21 cellular contexts compared by ENCODE assay signal in genomic region chr2:220999351-220999750, GRCh38.
DNase-seq lines count a peak whose midpoint lies in the region; TF ChIP-seq lines count a peak whose summit lies in the region.
"Had no signal": no experiment of that assay in that cellular context is flagged by ENCODE, and none has a peak within 500 bp of the region (broad histone marks: within the 10 kb centered on the region; RNA-seq: fewer than 3 reads in every experiment).

No MANE protein-coding gene starts in this region.

- no peak overlapping the region for H4K5ac ChIP-seq in H9 (ENCODE audit: insufficient read length, low read depth, low read length)

- no peak overlapping the region for H4K8ac ChIP-seq in H9 (replicated peaks; ENCODE audit: insufficient read length, low read depth, low read length)

- no peak overlapping the region for H3K4me3 Mint-ChIP-seq in H9
- H3K4me3 Mint-ChIP-seq: CD4-positive, alpha-beta T cell had no signal

- no peaks in the 10 kb centered on the region for H3K36me3 ChIP-seq in adipocyte (ENCODE audit: control insufficient read depth, insufficient read depth, low read length, severe bottlenecking)
- H3K36me3 ChIP-seq: BE2C, MG63 had no signal

- H3K27ac ChIP-seq in H9 (ENCODE audit: insufficient read length, low read depth, low read length): no peak overlapping the region
- H3K27ac ChIP-seq: 22Rv1 had no signal

- H3T11ph ChIP-seq in H9 (ENCODE audit: low read length): no peak overlapping the region

- no peaks in the 10 kb centered on the region for H3K36me3 Mint-ChIP-seq in H9 (ENCODE audit: insufficient read depth in 1 of 3, low read depth in 3 of 3)

- no peaks in the 10 kb centered on the region for H3K27me3 Mint-ChIP-seq in H9 (ENCODE audit: low read depth)

- no peak overlapping the region for H3K23ac ChIP-seq in H9 (ENCODE audit: insufficient read length, low read depth, low read length)

- H3K4ac ChIP-seq in H9 (ENCODE audit: low read depth, low read length): no peak overlapping the region

- no CpG with 5 or more reads among the region's 2 CpGs for WGBS in H9 (ENCODE audit: extremely low coverage, insufficient read length, low lambda C conversion rate)

- no peak overlapping the region for H2BK20ac ChIP-seq in H9 (ENCODE audit: low read depth, low read length, poor library complexity, severe bottlenecking)

- H3K79me1 ChIP-seq in H9 (ENCODE audit: insufficient read depth, low read depth, low read length, poor library complexity, severe bottlenecking): no peaks in the 10 kb centered on the region

- H3K9me3 ChIP-seq in adipocyte (ENCODE audit: control insufficient read depth, low read length): no peaks in the 10 kb centered on the region
- H3K9me3 ChIP-seq in H9 (ENCODE audit: control insufficient read depth, low read depth, low read length): no peaks in the 10 kb centered on the region
- H3K9me3 ChIP-seq: BE2C, MG63 had no signal

- TF ChIP-seq CTCF in fibroblast of mammary gland (conservative IDR thresholded peaks at IDR 0.05; ENCODE audit: control insufficient read depth, insufficient read depth, low read depth, low read length) (no peak), H9 (conservative IDR thresholded peaks at IDR 0.05) (no peak)

- H3K23me2 ChIP-seq in H9 (ENCODE audit: insufficient read length, low read depth, low read length, poor library complexity, severe bottlenecking): no peaks in the 10 kb centered on the region

- no peak overlapping the region for H3K18ac ChIP-seq in H9 (ENCODE audit: insufficient read length, low read depth, low read length)

- no peak overlapping the region for H2BK120ac ChIP-seq in H9 (ENCODE audit: low read depth, low read length, poor library complexity, severe bottlenecking)

- no peak overlapping the region for H3K4me2 ChIP-seq in H9 (ENCODE audit: insufficient read depth, insufficient read length, low read length)

- H3K9ac ChIP-seq in adipocyte (ENCODE audit: low read length): no peak overlapping the region
- no peak overlapping the region for H3K9ac ChIP-seq in H9 (ENCODE audit: extremely low read depth, insufficient read length, low read length)

- no peak overlapping the region for H3K56ac ChIP-seq in H9 (ENCODE audit: insufficient read length, low read depth, low read length)

- H3K27ac Mint-ChIP-seq in H9: no peak overlapping the region
- H3K27ac Mint-ChIP-seq: CD4-positive, alpha-beta T cell had no signal

- H2BK15ac ChIP-seq in H9 (ENCODE audit: low read depth, low read length): no peak overlapping the region

- H3K4me1 Mint-ChIP-seq in H9: peaks cover 5 to 7% of the 10 kb centered on the region in 2 experiments; a peak in 3 of 4 replicates

- no peaks in the 10 kb centered on the region for H3K79me2 ChIP-seq in H9 (ENCODE audit: insufficient read depth, low read length)

- no peak overlapping the region for H4K91ac ChIP-seq in H9 (ENCODE audit: insufficient read length, low read depth, low read length)

- H3K4me1 ChIP-seq in adipocyte (ENCODE audit: control insufficient read depth, insufficient read depth, low read length): peaks cover 3% of the 10 kb centered on the region
- peaks cover 7% of the 10 kb centered on the region; the same call in 1 of the 2 replicates for H3K4me1 ChIP-seq in H9 (ENCODE audit: insufficient read depth, low read length)
- H3K4me1 ChIP-seq: BE2C had no signal

- H3K14ac ChIP-seq in H9 (ENCODE audit: insufficient read depth, low read length): no peak overlapping the region

- no peaks in the 10 kb centered on the region for H3K9me3 Mint-ChIP-seq in H9
- H3K9me3 Mint-ChIP-seq: CD4-positive, alpha-beta T cell had no signal

- no peak overlapping the region for H2BK5ac ChIP-seq in H9 (ENCODE audit: insufficient read length, low read length)

- H4K20me1 ChIP-seq in H9 (ENCODE audit: control insufficient read depth, insufficient read depth, insufficient read length): no peaks in the 10 kb centered on the region

- no peak overlapping the region for H3K4me3 ChIP-seq in adipocyte (ENCODE audit: low read length)
- no peak overlapping the region for H3K4me3 ChIP-seq in fibroblast of mammary gland (ENCODE audit: control insufficient read depth, low read depth, low read length)
- H3K4me3 ChIP-seq: MG63 had no signal

- no peak overlapping the region for H2AK5ac ChIP-seq in H9 (ENCODE audit: insufficient read length, low read length)

- H3K27me3 ChIP-seq in adipocyte (replicated peaks; ENCODE audit: control insufficient read depth, insufficient read depth, low read length) (no peaks in the 10 kb centered on the region), H9 (ENCODE audit: insufficient read depth, low read length) (no peaks in the 10 kb centered on the region)
- H3K27me3 ChIP-seq: BE2C, MG63 had no signal

- no peak overlapping the region for H2BK12ac ChIP-seq in H9 (ENCODE audit: insufficient read length, low read depth, low read length)

- no peak overlapping the region for H2AFZ ChIP-seq in H9 (ENCODE audit: low read length)

- DNase-seq in NCI-H526 treated with DMSO at 0.1 percent for 48 hours (lab: John Stamatoyannopoulos, UW): peak; percentile 59
- DNase-seq in NCI-H526 (lab: John Stamatoyannopoulos, UW): no peak
- DNase-seq in adipocyte (ENCODE audit: low read depth): peak; percentile 7
- DNase-seq in fibroblast of mammary gland (ENCODE audit: low read depth): peak; percentile 12
- DNase-seq in NCI-H187 (lab: John Stamatoyannopoulos, UW): no peak
- DNase-seq in H9: no peak
- no peak for DNase-seq in NCI-H1694 treated with DMSO at 0.1 percent for 48 hours (lab: John Stamatoyannopoulos, UW)
- DNase-seq in activated CD4-positive, alpha-beta T cell treated with anti-CD3 and anti-CD28 coated beads, Interleukin-2, amount 50 U/mL, for 1 hour: no peak
- DNase-seq: BE2C; Calu3; CD4-positive, alpha-beta T cell; DMS53; KG1; MG63; NCI-H1092; NCI-H146; NCI-H345; NK-92 treated with Interleukin-12 subunit alpha and Interleukin-12 subunit beta, amount 100 ng/mL, for 24 hours; OCI-M1; RPMI8226 had no signal

Comparison
In these comparisons a context has a peak if more than half of its experiments do, and no peak if none do; other contexts are left out.
1. DNase-seq: peak in NCI-H526 treated with DMSO at 0.1 percent for 48 hours (single experiment), adipocyte (single experiment) and fibroblast of mammary gland (single experiment); none in NCI-H526 (0 of 2), NCI-H187 (0 of 2), H9 (single experiment), NCI-H1694 treated with DMSO at 0.1 percent for 48 hours (single experiment) and activated CD4-positive, alpha-beta T cell treated with anti-CD3 and anti-CD28 coated beads, Interleukin-2, amount 50 U/mL, for 1 hour (single experiment).